In the genomic region with DNA sequence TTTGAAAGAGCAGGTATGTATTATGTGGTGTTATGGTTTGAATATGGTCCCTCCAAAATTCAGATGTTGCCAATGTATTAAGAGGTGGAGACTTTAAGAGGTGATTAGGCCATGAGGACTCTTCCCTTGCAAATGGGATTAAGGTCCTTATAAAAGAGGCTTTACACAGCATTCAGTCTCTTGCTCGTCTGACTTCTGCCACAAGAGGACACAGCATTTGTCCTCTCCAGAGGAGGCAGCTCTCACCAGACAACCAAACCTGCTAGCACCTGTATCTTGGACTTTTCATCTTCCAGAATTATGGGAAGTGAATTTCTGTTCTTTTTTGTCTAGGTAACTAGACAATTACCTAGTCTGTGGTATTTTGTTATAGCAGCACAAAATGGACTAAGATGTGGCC, we compare ENCODE assay signal across 32 cellular contexts.
"Had no signal": no experiment of that assay in that cellular context is flagged by ENCODE, and none has a peak within 500 bp of the region (broad histone marks: within the 10 kb centered on the region; RNA-seq: fewer than 3 reads in every experiment).

No MANE protein-coding gene starts in this region.

- DNase-seq: activated B cell treated with CpG ODN at 0.5 μM for 24 hours; activated CD4-positive, alpha-beta memory T cell treated with anti-CD3 and anti-CD28 coated beads for 36 hours; activated CD4-positive, alpha-beta T cell treated with anti-CD3 and anti-CD28 coated beads for 1 hour; activated CD4-positive, alpha-beta T cell treated with anti-CD3 and anti-CD28 coated beads for 36 hours; activated CD4-positive, alpha-beta T cell treated with anti-CD3 and anti-CD28 coated beads for 48 hours; activated CD4-positive, alpha-beta T cell treated with anti-CD3 and anti-CD28 coated beads, Interleukin-2, amount 10 ng/mL, durations not matched to agents 7 days and 5 days; activated CD8-positive, alpha-beta memory T cell treated with anti-CD3 and anti-CD28 coated beads, Interleukin-2, amount 50 U/mL, for 4 hours; activated CD8-positive, alpha-beta T cell treated with anti-CD3 and anti-CD28 coated beads for 36 hours; activated effector memory CD4-positive, alpha-beta T cell treated with anti-CD3 and anti-CD28 coated beads, Interleukin-2, amount 50 U/mL, for 16 hours; activated gamma-delta T cell treated with Interleukin-2 at 50 U/mL for 16 hours; activated naive CD4-positive, alpha-beta T cell; activated naive CD4-positive, alpha-beta T cell treated with anti-CD3 and anti-CD28 coated beads for 36 hours; activated naive CD4-positive, alpha-beta T cell treated with anti-CD3 and anti-CD28 coated beads, Interleukin-2, amount 50 U/mL, for 16 hours; activated naive CD8-positive, alpha-beta T cell treated with anti-CD3 and anti-CD28 coated beads for 36 hours; activated T-cell treated with anti-CD3 and anti-CD28 coated beads for 4 hours; activated T-cell treated with anti-CD3 and anti-CD28 coated beads, Interleukin-2, amount 50 U/mL, for 1 hour; activated T-cell treated with anti-CD3 and anti-CD28 coated beads, Interleukin-2, amount 50 U/mL, for 4 hours; activated T-cell treated with anti-CD3 and anti-CD28 coated beads, Interleukin-2, amount 50 U/mL, for 72 hours; adrenal gland; amniotic stem cell; aorta; body of pancreas; brain microvascular endothelial cell; central memory CD4-positive, alpha-beta T cell; T-helper 2 cell; T-helper 9 cell had no signal

- H3K4me3 ChIP-seq: adrenal gland, body of pancreas, breast epithelium had no signal

- H3K27me3 ChIP-seq: adrenal gland, body of pancreas, brain microvascular endothelial cell, breast epithelium had no signal

- H3K9me3 ChIP-seq: adrenal gland, body of pancreas, breast epithelium had no signal

- FAIRE-seq: astrocyte, colon had no signal

- H3K27ac ChIP-seq: adrenal gland, body of pancreas, brain microvascular endothelial cell, breast epithelium had no signal

- H3K36me3 ChIP-seq: adrenal gland, brain microvascular endothelial cell, breast epithelium had no signal

- ATAC-seq: activated CD4-positive, alpha-beta T cell treated with anti-CD3 and anti-CD28 coated beads for 36 hours; activated CD4-positive, CD25-positive, alpha-beta regulatory T cell treated with anti-CD3 and anti-CD28 coated beads, Interleukin-2, amount 50 U/mL, for 24 hours; activated CD8-positive, alpha-beta T cell treated with anti-CD3 and anti-CD28 coated beads for 36 hours; activated naive CD4-positive, alpha-beta T cell treated with anti-CD3 and anti-CD28 coated beads, Interleukin-2, amount 50 U/mL, for 72 hours; activated T-cell treated with anti-CD3 and anti-CD28 coated beads, Interleukin-2, amount 50 U/mL, for 4 hours; activated T-cell treated with anti-CD3 and anti-CD28 coated beads, Interleukin-2, amount 50 U/mL, for 72 hours; activated T-helper 17 cell treated with anti-CD3 and anti-CD28 coated beads, Interleukin-2, amount 50 U/mL, for 72 hours; body of pancreas had no signal

- H3K4me1 ChIP-seq: adrenal gland, body of pancreas, breast epithelium had no signal
